ENCODE assay signal across 18 cellular contexts in the genomic region with DNA sequence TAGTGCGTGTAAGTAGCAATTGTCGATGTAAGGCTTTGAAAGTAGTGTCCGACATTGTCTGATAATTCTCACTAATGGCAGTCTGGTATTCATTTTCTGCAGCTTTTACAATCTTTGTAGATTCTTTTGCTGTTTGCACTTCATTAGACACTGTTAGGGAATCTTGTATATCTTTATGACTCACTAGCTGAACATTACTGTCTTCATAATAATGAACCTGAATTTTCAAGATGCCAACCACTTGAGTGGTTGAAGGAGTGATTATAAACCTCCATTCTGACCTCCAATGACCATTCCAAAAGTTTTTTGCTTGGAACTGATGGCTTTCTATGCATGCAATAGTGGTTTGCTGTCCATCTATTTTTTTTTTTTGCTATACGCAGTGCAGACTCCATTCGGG.
DNase-seq lines count a peak whose midpoint lies in the region; ATAC-seq, FAIRE-seq and TF ChIP-seq lines count a peak whose summit lies in the region.
"Had no signal": no experiment of that assay in that cellular context is flagged by ENCODE, and none has a peak within 500 bp of the region (broad histone marks: within the 10 kb centered on the region; RNA-seq: fewer than 3 reads in every experiment).

No MANE protein-coding gene starts in this region.

- H3K9ac ChIP-seq in HepG2 (ENCODE audit: insufficient read depth, low read depth, low read length), result no peak overlapping the region

- no peaks in the 10 kb centered on the region for H4K20me1 ChIP-seq in HepG2 (ENCODE audit: insufficient read depth, low read length)

- DNase-seq in A172 (ENCODE audit: low spot score) (peak; percentile 63), GM03348 (ENCODE audit: low spot score) (peak; percentile 52), fibroblast of villous mesenchyme (ENCODE audit: low read depth) (peak; percentile 82), HepG2 (ENCODE audit: low spot score) (no peak), NCI-H82 treated with DMSO at 0.1 percent for 48 hours (lab: John Stamatoyannopoulos, UW; ENCODE audit: unreplicated experiment) (no peak), putamen (ENCODE audit: low spot score) (no peak)
- no peak for DNase-seq in activated CD4-positive, alpha-beta T cell treated with anti-CD3 and anti-CD28 coated beads for 1 hour
- DNase-seq: activated CD4-positive, alpha-beta memory T cell treated with anti-CD3 and anti-CD28 coated beads, Interleukin-2, amount 10 ng/mL, durations not matched to agents 7 days and 5 days; erythroblast; NCI-H2029 treated with DMSO at 0.1 percent for 48 hours; Right ventricle myocardium superior; stimulated activated CD4-positive, alpha-beta T cell treated with anti-CD3 and anti-CD28 coated beads, Interleukin-4, amount 100 ng/mL, for 4 hours; T-helper 9 cell; transverse colon had no signal

- no peak overlapping the region for H3K4me2 ChIP-seq in HepG2 (ENCODE audit: low read depth, low read length)

- FAIRE-seq in TTC549 (lab: Jason Lieb, UNC), result peak; percentile 62
- no peak for FAIRE-seq in HepG2 (lab: Jason Lieb, UNC)
- FAIRE-seq: A204.1 had no signal

- in situ Hi-C loops in HepG2 (cut with HindIII; ENCODE audit: extremely low pct_ligation_motif_present, low pct_unique_long_range_greater_than_20kb), result no loop called here

- no peaks in the 10 kb centered on the region for H3K9me3 ChIP-seq in HepG2 (ENCODE audit: low read length)
- H3K9me3 ChIP-seq: transverse colon had no signal

- no peaks in the 10 kb centered on the region for H3K27me3 ChIP-seq in HepG2 (ENCODE audit: control insufficient read depth in 1 of 2, insufficient read depth in 2 of 2, low read length in 2 of 2)

- no peak overlapping the region for H3K27ac ChIP-seq in HepG2 (ENCODE audit: extremely low read length, insufficient read depth, low read length)
- H3K27ac ChIP-seq: transverse colon had no signal

- WGBS in HepG2 (ENCODE audit: low lambda C conversion rate), result 53% methylated on average over 5 of the region's 5 CpGs

- POLR2A ChIA-PET in HepG2 (lab: Yijun Ruan, JAX), result no interaction called here

- no peak overlapping the region for H3K4me3 ChIP-seq in fibroblast of villous mesenchyme (ENCODE audit: low read depth, low read length)
- no peak overlapping the region for H3K4me3 ChIP-seq in HepG2 (replicated peaks in 1 of 3; ENCODE audit: insufficient read depth in 1 of 3, low read depth in 2 of 3, low read length in 3 of 3)
- H3K4me3 ChIP-seq: lung, transverse colon had no signal

- CTCF ChIA-PET in HepG2 (lab: Yijun Ruan, JAX; ENCODE audit: low intra/inter-chr PET ratio, low total read pairs), result no interaction called here

- H3K36me3 ChIP-seq in HepG2 (replicated peaks in 1 of 2; ENCODE audit: control insufficient read depth in 1 of 2, insufficient read depth in 2 of 2, low read length in 2 of 2), result no peaks in the 10 kb centered on the region
- H3K36me3 ChIP-seq: transverse colon had no signal

- TF ChIP-seq POLR2A in HepG2 (IDR thresholded peaks at IDR 0.05; ENCODE audit: insufficient read depth in 1 of 2, low read depth in 2 of 2, low read length in 2 of 2), result no peak

- H3K4me1 ChIP-seq in HepG2 (ENCODE audit: insufficient read depth, low read length), result peaks cover 14% of the 10 kb centered on the region
- H3K4me1 ChIP-seq: transverse colon had no signal

- TF ChIP-seq EP300 in HepG2 (IDR thresholded peaks at IDR 0.05; ENCODE audit: low read depth in 2 of 2, low read length in 2 of 2) (no peak), HepG2 (CRISPR knock-in tag; IDR thresholded peaks at IDR 0.05; ENCODE audit: borderline replicate concordance) (no peak)

- H2AFZ ChIP-seq in HepG2 (ENCODE audit: low read length), result no peak overlapping the region

- ATAC-seq in HepG2, result no peak
- ATAC-seq: right cardiac atrium had no signal

- H3K79me2 ChIP-seq in HepG2 (ENCODE audit: insufficient read depth, low read length), result no peaks in the 10 kb centered on the region

- no peak for TF ChIP-seq RAD21 in HepG2 (CRISPR knock-in tag; IDR thresholded peaks at IDR 0.05)

- no TSS peak for BruUV-seq in HepG2 (replicated peaks; lab: Mats Ljungman, UMichigan)

- TF ChIP-seq CTCF in fibroblast of villous mesenchyme (IDR thresholded peaks at IDR 0.05; ENCODE audit: insufficient read depth, low read depth, low read length), result no peak
- TF ChIP-seq CTCF in HepG2 (CRISPR knock-in tag; IDR thresholded peaks at IDR 0.05), result no peak

- intact Hi-C loops in HepG2 (cut with micrococcal nuclease; ENCODE audit: unreplicated experiment), result no loop called here

TF ChIP-seq in HepG2, 621 proteins besides CTCF, POLR2A, EP300 and RAD21:
- TF ChIP-seq YEATS4 (CRISPR knock-in tag; IDR thresholded peaks at IDR 0.05; ENCODE audit: borderline replicate concordance) (no peak), FOXA3 (CRISPR knock-in tag; IDR thresholded peaks at IDR 0.05) (no peak), ZNF468 (CRISPR knock-in tag; IDR thresholded peaks at IDR 0.05) (no peak)

Comparison
In these comparisons a context has a peak if more than half of its experiments do, and no peak if none do; other contexts are left out.
1. DNase-seq: peak in A172 (single experiment), GM03348 (single experiment) and fibroblast of villous mesenchyme (single experiment); none in HepG2 (single experiment), NCI-H82 treated with DMSO at 0.1 percent for 48 hours (single experiment), putamen (single experiment) and activated CD4-positive, alpha-beta T cell treated with anti-CD3 and anti-CD28 coated beads for 1 hour (single experiment).